ENCODE assay signal across 27 cellular contexts in the genomic region with DNA sequence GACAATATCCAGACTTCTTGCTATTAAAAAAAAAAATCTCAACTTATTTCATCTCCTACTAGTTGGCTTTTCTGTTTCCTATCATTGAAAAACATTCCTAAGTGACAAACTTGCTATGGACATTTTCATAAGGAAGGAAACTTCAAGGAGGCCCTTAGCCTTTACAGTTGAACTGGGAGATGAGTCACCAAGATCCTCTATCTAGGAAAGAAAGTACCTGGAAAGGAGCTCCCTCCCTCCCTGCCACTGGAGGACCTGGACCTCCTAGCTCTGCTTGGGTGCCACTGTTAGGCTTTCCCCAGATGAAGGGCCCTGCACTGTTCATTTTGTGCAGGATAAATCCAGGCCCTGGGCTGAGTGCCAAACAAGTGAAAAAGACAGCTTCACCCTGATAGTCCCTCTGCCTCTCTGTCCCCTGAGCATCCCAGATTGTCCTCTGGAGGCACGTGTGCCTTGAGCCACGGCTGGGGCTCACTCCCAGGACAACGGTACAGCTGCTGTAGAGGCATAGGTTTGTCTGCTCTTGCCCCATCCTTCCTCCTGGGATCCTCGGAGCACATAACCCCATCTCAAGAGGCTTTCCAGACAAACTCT. TPM values are rescaled to one million over a fixed set of nuclear protein-coding genes. Genes with fewer than 3 reads are reported as not detected.
DNase-seq lines count a peak whose midpoint lies in the region; ATAC-seq and TF ChIP-seq lines count a peak whose summit lies in the region.
"Had no signal": no experiment of that assay in that cellular context is flagged by ENCODE, and none has a peak within 500 bp of the region (broad histone marks: within the 10 kb centered on the region; RNA-seq: fewer than 3 reads in every experiment).

No MANE protein-coding gene starts in this region.

- no peaks in the 10 kb centered on the region for H3K9me3 ChIP-seq in neuronal stem cell (replicated peaks in 1 of 2; ENCODE audit: control insufficient read depth in 2 of 2, insufficient read depth in 1 of 2, low read depth in 1 of 2, low read length in 2 of 2)
- H3K9me3 ChIP-seq in Caco-2, result no peaks in the 10 kb centered on the region
- H3K9me3 ChIP-seq: left ventricle myocardium inferior, vagina had no signal

- peak overlapping the region; percentile 25 for H2BK15ac ChIP-seq in neuronal stem cell (ENCODE audit: low read length)

- H3K4me3 ChIP-seq in neuronal stem cell (ENCODE audit: low read length in 2 of 2) (no peak overlapping the region), Caco-2 (ENCODE audit: low read depth, low read length) (no peak overlapping the region)
- H3K4me3 ChIP-seq: GM12878, left ventricle myocardium inferior, SK-N-MC, vagina had no signal

- H3K36me3 ChIP-seq in neuronal stem cell (replicated peaks in 1 of 2; ENCODE audit: control insufficient read depth in 2 of 2, insufficient read depth in 2 of 2, low read length in 2 of 2), result no peaks in the 10 kb centered on the region
- H3K36me3 ChIP-seq in Caco-2 (ENCODE audit: control insufficient read depth, insufficient read depth, low read length), result no peaks in the 10 kb centered on the region
- H3K36me3 ChIP-seq: left ventricle myocardium inferior, vagina had no signal

- peaks cover 2 to 11% of the 10 kb centered on the region in 2 donors for H3K4me1 ChIP-seq in neuronal stem cell (ENCODE audit: control insufficient read depth in 2 of 2, insufficient read depth in 1 of 2, low read depth in 1 of 2, low read length in 2 of 2)
- peaks cover 10% of the 10 kb centered on the region for H3K4me1 ChIP-seq in Caco-2
- H3K4me1 ChIP-seq: left ventricle myocardium inferior, vagina had no signal

- no peaks in the 10 kb centered on the region for H3K9me3 Mint-ChIP-seq in Caco-2 (ENCODE audit: unreplicated experiment)
- H3K9me3 Mint-ChIP-seq: naive thymus-derived CD8-positive, alpha-beta T cell; stimulated activated naive CD8-positive, alpha-beta T cell treated with anti-CD3 and anti-CD28 coated beads, Interleukin-15, amount 100 ng/mL, for 72 hours had no signal

- no peak overlapping the region for H3K27ac Mint-ChIP-seq in Caco-2 (ENCODE audit: unreplicated experiment)
- H3K27ac Mint-ChIP-seq: naive thymus-derived CD8-positive, alpha-beta T cell had no signal

- no CpG with 5 or more reads among the region's 4 CpGs for WGBS in neuronal stem cell (ENCODE audit: extremely low coverage in 2 of 2, insufficient read length in 2 of 2, insufficient replicate concordance in 1 of 2), 2 donors

- H2BK120ac ChIP-seq in neuronal stem cell (ENCODE audit: low read depth, low read length), result no peak overlapping the region

- H3K27ac ChIP-seq in neuronal stem cell (replicated peaks; ENCODE audit: low read length), result no peak overlapping the region
- H3K27ac ChIP-seq: 22Rv1, left ventricle myocardium inferior, SK-N-MC, vagina had no signal

- no peak for TF ChIP-seq CTCF in Caco-2 (IDR thresholded peaks at IDR 0.05; ENCODE audit: insufficient read depth in 1 of 2, low read depth in 1 of 2, low read length in 1 of 2, severe bottlenecking in 1 of 2, unreplicated experiment in 1 of 2)

- no peaks in the 10 kb centered on the region for H3K36me3 Mint-ChIP-seq in Caco-2 (ENCODE audit: insufficient read depth, unreplicated experiment)
- H3K36me3 Mint-ChIP-seq: naive thymus-derived CD8-positive, alpha-beta T cell had no signal

- H2BK12ac ChIP-seq in neuronal stem cell (ENCODE audit: low read length), result no peak overlapping the region

- no peaks in the 10 kb centered on the region for H3K27me3 Mint-ChIP-seq in Caco-2 (ENCODE audit: insufficient read depth, unreplicated experiment)
- H3K27me3 Mint-ChIP-seq: stimulated activated naive CD8-positive, alpha-beta T cell treated with anti-CD3 and anti-CD28 coated beads, Interleukin-15, amount 100 ng/mL, for 72 hours had no signal

- no peaks in the 10 kb centered on the region for H3K79me1 ChIP-seq in neuronal stem cell (ENCODE audit: low read depth, low read length)

- H3K4ac ChIP-seq in neuronal stem cell (ENCODE audit: low read length), result no peak overlapping the region

- no TSS peak for BruUV-seq in Caco-2 (replicated peaks; lab: Mats Ljungman, UMichigan)

- peak overlapping the region; percentile 68 for H2AFZ ChIP-seq in neuronal stem cell (ENCODE audit: low read length)

- no peak overlapping the region for H4K8ac ChIP-seq in neuronal stem cell (ENCODE audit: low read depth, low read length)

- POLR2A ChIA-PET in Caco-2 (lab: Charles Lee), result no interaction called here

- H3K23ac ChIP-seq in neuronal stem cell (ENCODE audit: low read depth, low read length, poor library complexity), result no peak overlapping the region

- no peak overlapping the region for H3K14ac ChIP-seq in neuronal stem cell (ENCODE audit: low read length)

- CTCF ChIA-PET in Caco-2 (lab: Charles Lee), result interaction anchor here (1.2 kb wide), 1 partner anchor 161 kb away, joined by 3 read pairs; no protein-coding TSS in a partner anchor

- DNase-seq in NCI-H345 (lab: John Stamatoyannopoulos, UW) (peak; percentile 6), NCI-H345 treated with DMSO at 0.1 percent for 48 hours (lab: John Stamatoyannopoulos, UW; ENCODE audit: unreplicated experiment) (no peak), NCI-H2171 treated with DMSO at 0.1 percent for 48 hours (lab: John Stamatoyannopoulos, UW) (peak; percentile 50), dermis blood vessel endothelial cell (peak; percentile 31), neuronal stem cell (ENCODE audit: low spot score) (no peak), Caco-2 (no peak)
- DNase-seq in activated CD4-positive, CD25-positive, alpha-beta regulatory T cell treated with anti-CD3 and anti-CD28 coated beads, Interleukin-2, amount 50 U/mL, for 72 hours, result no peak
- DNase-seq: activated CD4-positive, alpha-beta T cell treated with anti-CD3 and anti-CD28 coated beads for 48 hours; activated CD8-positive, alpha-beta memory T cell treated with anti-CD3 and anti-CD28 coated beads for 24 hours; activated gamma-delta T cell; activated T-cell treated with anti-CD3 and anti-CD28 coated beads, Interleukin-2, amount 50 U/mL, for 1 hour; KG1; left ventricle myocardium inferior; midbrain; naive thymus-derived CD8-positive, alpha-beta T cell; NCI-H1436; NCI-H2081 treated with DMSO at 0.1 percent for 48 hours; NCI-H526; small intestine; stimulated activated CD4-positive, alpha-beta T cell treated with anti-CD3 and anti-CD28 coated beads, Interleukin-1b, Interleukin-23, amount 100 ng/mL, for 48 hours; stimulated activated CD8-positive, alpha-beta memory T cell treated with anti-CD3 and anti-CD28 coated beads, Interleukin-4, amount 100 ng/mL, for 48 hours; stimulated activated naive CD8-positive, alpha-beta T cell treated with anti-CD3 and anti-CD28 coated beads, Interleukin-15, amount 100 ng/mL, for 72 hours had no signal

- no peak for ATAC-seq in HG02798 (IDR thresholded peaks at IDR 0.05; ENCODE audit: poor library complexity, unreplicated experiment)
- ATAC-seq: GM12878; naive thymus-derived CD8-positive, alpha-beta T cell; stimulated activated naive CD8-positive, alpha-beta T cell treated with anti-CD3 and anti-CD28 coated beads, Interleukin-15, amount 100 ng/mL, for 72 hours had no signal

- H3K4me1 Mint-ChIP-seq in Caco-2 (ENCODE audit: low read depth, unreplicated experiment), result peaks cover 7% of the 10 kb centered on the region
- H3K4me1 Mint-ChIP-seq: naive thymus-derived CD8-positive, alpha-beta T cell; stimulated activated naive CD8-positive, alpha-beta T cell treated with anti-CD3 and anti-CD28 coated beads, Interleukin-15, amount 100 ng/mL, for 72 hours had no signal

- no peak overlapping the region for H4K91ac ChIP-seq in neuronal stem cell (ENCODE audit: low read depth, low read length, poor library complexity)

- no peak overlapping the region for H3K4me3 Mint-ChIP-seq in Caco-2 (ENCODE audit: unreplicated experiment)
- H3K4me3 Mint-ChIP-seq: naive thymus-derived CD8-positive, alpha-beta T cell; stimulated activated naive CD8-positive, alpha-beta T cell treated with anti-CD3 and anti-CD28 coated beads, Interleukin-15, amount 100 ng/mL, for 72 hours had no signal

- H2BK5ac ChIP-seq in neuronal stem cell (ENCODE audit: low read length), result no peak overlapping the region

- H3K27me3 ChIP-seq in neuronal stem cell (ENCODE audit: control insufficient read depth in 3 of 3, insufficient read depth in 3 of 3, low read depth in 1 of 3, low read length in 3 of 3) (peaks cover 0 to 16% (median 0%) of the 10 kb centered on the region in 3 experiments), Caco-2 (replicated peaks; ENCODE audit: control insufficient read depth, insufficient read depth, low read length) (no peaks in the 10 kb centered on the region)
- H3K27me3 ChIP-seq: vagina had no signal

- no peak overlapping the region for H3K18ac ChIP-seq in neuronal stem cell (ENCODE audit: low read length)

- no peak overlapping the region for H3K9ac ChIP-seq in neuronal stem cell (ENCODE audit: low read depth, low read length, poor library complexity)

- H3K4me2 ChIP-seq in neuronal stem cell (ENCODE audit: insufficient read depth, low read length, poor library complexity, severe bottlenecking), result no peak overlapping the region

- H2AK5ac ChIP-seq in neuronal stem cell (ENCODE audit: low read depth, low read length), result peak overlapping the region; percentile 16

- intact Hi-C loops in Caco-2 (cut with micrococcal nuclease; ENCODE audit: unreplicated experiment), result no loop called here

RNA-seq across cellular contexts. Expression of a gene that starts 40.2 kb away (rescaled TPM):
- 15.3 and 23.0 TPM in 2 replicates for total RNA-seq in dermis blood vessel endothelial cell
- 16.2 TPM for polyA plus RNA-seq in neuronal stem cell (2013, experiment 1 of 2)
- 16.8 TPM for polyA plus RNA-seq in neuronal stem cell (2013, experiment 2 of 2)
- total RNA-seq in Caco-2 (2022), result 31.5 and 34.5 TPM in 2 replicates

Comparison
In these comparisons a context has a peak if more than half of its experiments do, and no peak if none do; other contexts are left out.
1. DNase-seq: peak in NCI-H345 (single experiment), NCI-H2171 treated with DMSO at 0.1 percent for 48 hours (single experiment) and dermis blood vessel endothelial cell (single experiment); none in NCI-H345 treated with DMSO at 0.1 percent for 48 hours (single experiment), neuronal stem cell (single experiment), Caco-2 (0 of 2) and activated CD4-positive, CD25-positive, alpha-beta regulatory T cell treated with anti-CD3 and anti-CD28 coated beads, Interleukin-2, amount 50 U/mL, for 72 hours (single experiment).